Comparison of ENCODE assay signal across 5 cellular contexts in the genomic region with DNA sequence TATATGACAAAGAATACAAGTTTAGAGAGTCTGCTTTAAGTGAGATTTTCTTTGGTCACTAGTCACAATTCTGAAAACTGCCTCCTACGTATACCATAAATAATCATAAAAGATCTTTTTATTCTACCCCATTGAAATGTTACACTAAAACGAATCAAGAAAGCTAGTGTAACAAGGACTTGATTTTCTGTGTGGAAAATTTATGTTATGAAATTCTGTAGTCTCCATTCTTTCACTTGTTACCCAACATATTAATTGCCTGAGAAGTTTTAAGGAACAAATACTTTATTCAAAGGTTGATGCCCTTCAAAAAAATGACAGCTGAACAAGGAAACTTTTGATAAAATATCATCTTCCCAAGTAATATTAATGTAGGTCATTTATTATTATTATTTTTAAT.
"Had no signal": no experiment of that assay in that cellular context is flagged by ENCODE, and none has a peak within 500 bp of the region (broad histone marks: within the 10 kb centered on the region; RNA-seq: fewer than 3 reads in every experiment).

No MANE protein-coding gene starts in this region.

- H3K9me3 Mint-ChIP-seq: GM23338, H9 had no signal

- H3K27ac Mint-ChIP-seq: GM23338, H9 had no signal

- H3K4me3 Mint-ChIP-seq: GM23338, H9 had no signal

- DNase-seq: H9, HCEC 1CT, IMR-90, KG1 had no signal
